11 cellular contexts compared by ENCODE assay signal in the genomic region with DNA sequence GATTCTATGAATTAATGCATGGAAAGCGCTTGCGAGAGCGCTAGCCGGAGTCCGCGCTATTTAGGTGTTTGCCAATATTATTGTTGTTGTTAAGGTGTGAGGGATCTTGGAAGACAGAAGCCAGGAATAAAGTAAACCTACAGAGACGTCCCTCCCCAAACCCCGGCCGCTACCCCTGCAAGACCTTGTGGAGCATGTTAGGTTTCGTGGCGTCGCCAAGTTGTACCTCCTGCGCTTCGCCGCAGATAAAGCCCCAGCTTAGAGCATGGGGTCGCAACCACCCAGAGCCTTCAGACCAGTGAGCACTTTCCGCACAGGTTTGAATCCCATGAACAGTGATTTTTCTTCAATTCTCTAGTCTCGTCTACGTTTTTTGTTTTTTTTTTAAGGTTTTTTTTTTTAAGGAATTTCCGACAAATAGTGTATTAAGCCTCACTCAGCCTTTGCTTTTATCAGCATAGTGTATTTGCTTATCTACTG. TPM values are rescaled to one million over a fixed set of nuclear protein-coding genes. Genes with fewer than 3 reads are reported as not detected.
DNase-seq lines count a peak whose midpoint lies in the region; ATAC-seq, FAIRE-seq and TF ChIP-seq lines count a peak whose summit lies in the region.
"Had no signal": no experiment of that assay in that cellular context is flagged by ENCODE, and none has a peak within 500 bp of the region (broad histone marks: within the 10 kb centered on the region; RNA-seq: fewer than 3 reads in every experiment).

No MANE protein-coding gene starts in this region.

- no peak overlapping the region for H3K23ac ChIP-seq in mesendoderm (ENCODE audit: low read length)

- H3K56ac ChIP-seq in mesendoderm (ENCODE audit: low read length): peak overlapping the region; percentile 75

- H2BK5ac ChIP-seq in mesendoderm (ENCODE audit: low read length): no peak overlapping the region

- no peak overlapping the region for H3K27ac Mint-ChIP-seq in stimulated activated naive CD8-positive, alpha-beta T cell treated with anti-CD3 and anti-CD28 coated beads, Interleukin-15, Interleukin-2, amounts not matched to agents 100 ng/mL and 50 ng/mL, for 24 hours

- CTCF ChIA-PET in K562 (lab: Yijun Ruan, JAX; ENCODE audit: low intra/inter-chr PET ratio): no interaction called here

- H3K27me3 Mint-ChIP-seq in stimulated activated naive CD8-positive, alpha-beta T cell treated with anti-CD3 and anti-CD28 coated beads, Interleukin-15, Interleukin-2, amounts not matched to agents 100 ng/mL and 50 ng/mL, for 24 hours: peaks cover 90% of the 10 kb centered on the region

- no peak for DNase-seq in stimulated activated naive CD8-positive, alpha-beta T cell treated with anti-CD3 and anti-CD28 coated beads, Interleukin-15, Interleukin-2, amounts not matched to agents 100 U/mL and 50 U/mL, for 24 hours
- no peak for DNase-seq in K562 (ENCODE audit: extremely low read depth in 1 of 4, low spot score in 3 of 4)
- DNase-seq in mesendoderm: peak; percentile 65
- no peak for DNase-seq in NCI-H2171 treated with DMSO at 0.1 percent for 48 hours (lab: John Stamatoyannopoulos, UW)
- no peak for DNase-seq in NCI-H2029 treated with DMSO at 0.1 percent for 48 hours (lab: John Stamatoyannopoulos, UW)
- no peak for DNase-seq in UCSD-AML1 (lab: John Stamatoyannopoulos, UW; ENCODE audit: unreplicated experiment)
- DNase-seq: DMS79 had no signal

- no peak for FAIRE-seq in K562 (lab: Jason Lieb, UNC)
- FAIRE-seq: H54 had no signal

- 88% methylated on average over 20 of the region's 20 CpGs for WGBS in K562 (ENCODE audit: insufficient coverage, low coverage, missing lambda C conversion rate)
- no CpG with 5 or more reads among the region's 20 CpGs for WGBS in mesendoderm (ENCODE audit: extremely low coverage, insufficient coverage, low lambda C conversion rate)

- H2BK15ac ChIP-seq in mesendoderm (replicated peaks; ENCODE audit: low read depth): no peak overlapping the region

- H3K9ac ChIP-seq in K562 (ENCODE audit: insufficient read depth in 1 of 2, low read depth in 2 of 2, low read length in 2 of 2) (no peak overlapping the region), mesendoderm (ENCODE audit: low read length) (peak overlapping the region; percentile 64)

- in situ Hi-C loops in K562 (cut with MboI): no loop called here

- H3K4me1 ChIP-seq in K562 (replicated peaks in 1 of 2; ENCODE audit: control insufficient read depth in 2 of 2, insufficient read depth in 2 of 2, low read length in 2 of 2): peaks cover 9 to 10% of the 10 kb centered on the region in 2 experiments
- H3K4me1 ChIP-seq in mesendoderm (ENCODE audit: control insufficient read depth, low read depth, low read length): peaks cover 2% of the 10 kb centered on the region

- no TSS peak for BruUV-seq in K562 (replicated peaks; lab: Mats Ljungman, UMichigan)

- H2BK120ac ChIP-seq in mesendoderm (ENCODE audit: low read depth, low read length): no peak overlapping the region

- no peak overlapping the region for H4K5ac ChIP-seq in mesendoderm (ENCODE audit: low read length)

- no peaks in the 10 kb centered on the region for H4K20me1 ChIP-seq in K562 (replicated peaks; ENCODE audit: control insufficient read depth, insufficient read depth, low read length)

- H3K27ac ChIP-seq in K562 (ENCODE audit: extremely low read depth, low read depth, low read length) (no peak overlapping the region), mesendoderm (ENCODE audit: low read depth, low read length) (no peak overlapping the region)

- no peak overlapping the region for H3K4ac ChIP-seq in mesendoderm (ENCODE audit: low read depth, low read length)

- no peaks in the 10 kb centered on the region for H3K36me3 ChIP-seq in K562 (ENCODE audit: control insufficient read depth, insufficient read depth, low read length)
- no peaks in the 10 kb centered on the region for H3K36me3 ChIP-seq in mesendoderm (ENCODE audit: control insufficient read depth, insufficient read depth, low read length)

- peaks cover 31% of the 10 kb centered on the region for H3K4me1 Mint-ChIP-seq in stimulated activated naive CD8-positive, alpha-beta T cell treated with anti-CD3 and anti-CD28 coated beads, Interleukin-15, Interleukin-2, amounts not matched to agents 100 ng/mL and 50 ng/mL, for 24 hours (ENCODE audit: low read depth)

- H3K4me3 ChIP-seq in K562 (no peak overlapping the region), mesendoderm (ENCODE audit: low read length) (peak overlapping the region; percentile 53)

- no peak for TF ChIP-seq POLR2A in K562 (conservative IDR thresholded peaks at IDR 0.05)

- H3K79me2 ChIP-seq in K562 (ENCODE audit: control insufficient read depth, insufficient read depth, low read length) (no peaks in the 10 kb centered on the region), mesendoderm (ENCODE audit: control insufficient read depth, insufficient read depth, low read length) (no peaks in the 10 kb centered on the region)

- TF ChIP-seq RAD21 in K562 (CRISPR knock-in tag; conservative IDR thresholded peaks at IDR 0.05 in 1 of 2, IDR thresholded peaks at IDR 0.05 in 1 of 2): no peak

- no peaks in the 10 kb centered on the region for H3K79me1 ChIP-seq in mesendoderm (ENCODE audit: low read length)

- H4K8ac ChIP-seq in mesendoderm (ENCODE audit: low read depth, low read length): no peak overlapping the region

- no peak for TF ChIP-seq CTCF in K562 (IDR thresholded peaks at IDR 0.05 in 2 of 3, conservative IDR thresholded peaks at IDR 0.05 in 1 of 3; ENCODE audit: insufficient read depth in 2 of 3, low read depth in 1 of 3, low read length in 3 of 3)

- no peak for ATAC-seq in stimulated activated naive CD8-positive, alpha-beta T cell treated with anti-CD3 and anti-CD28 coated beads, Interleukin-15, Interleukin-2, amounts not matched to agents 100 U/mL and 50 U/mL, for 24 hours
- ATAC-seq in K562: no peak
- ATAC-seq in HG03521 (IDR thresholded peaks at IDR 0.05; ENCODE audit: unreplicated experiment): no peak

- peaks cover 5% of the 10 kb centered on the region; the same call in 1 of the 2 replicates for H3K9me3 ChIP-seq in K562 (replicated peaks; ENCODE audit: control insufficient read depth, insufficient read depth, low read depth, low read length)

- H3K4me3 Mint-ChIP-seq in stimulated activated naive CD8-positive, alpha-beta T cell treated with anti-CD3 and anti-CD28 coated beads, Interleukin-15, Interleukin-2, amounts not matched to agents 100 ng/mL and 50 ng/mL, for 24 hours: peak overlapping the region; percentile 83

- H3K36me3 Mint-ChIP-seq in stimulated activated naive CD8-positive, alpha-beta T cell treated with anti-CD3 and anti-CD28 coated beads, Interleukin-15, Interleukin-2, amounts not matched to agents 100 ng/mL and 50 ng/mL, for 24 hours (ENCODE audit: low read depth): peaks cover 14% of the 10 kb centered on the region

- H3K27me3 ChIP-seq in K562 (ENCODE audit: control insufficient read depth in 2 of 2, insufficient read depth in 2 of 2, low read length in 2 of 2) (no peaks in the 10 kb centered on the region), mesendoderm (ENCODE audit: insufficient read depth, low read length, poor library complexity) (peaks cover 26% of the 10 kb centered on the region)

- H2AK5ac ChIP-seq in mesendoderm (ENCODE audit: low read length): no peak overlapping the region

- peaks cover 14% of the 10 kb centered on the region for H3K9me3 Mint-ChIP-seq in stimulated activated naive CD8-positive, alpha-beta T cell treated with anti-CD3 and anti-CD28 coated beads, Interleukin-15, Interleukin-2, amounts not matched to agents 100 ng/mL and 50 ng/mL, for 24 hours

- POLR2A ChIA-PET in K562 (lab: Yijun Ruan, JAX): no interaction called here

- no peak overlapping the region for H2AFZ ChIP-seq in K562 (ENCODE audit: low read depth, low read length)

- intact Hi-C loops in K562 (cut with micrococcal nuclease): no loop called here

- no peak overlapping the region for H3K18ac ChIP-seq in mesendoderm (ENCODE audit: low read length)

- H3K9me1 ChIP-seq in K562 (ENCODE audit: control insufficient read depth, insufficient read depth, low read length): no peaks in the 10 kb centered on the region

- TF ChIP-seq EP300 in K562 (IDR thresholded peaks at IDR 0.05; ENCODE audit: low read length): no peak

- H3K4me2 ChIP-seq in K562 (ENCODE audit: insufficient read depth, low read length) (no peak overlapping the region), mesendoderm (ENCODE audit: low read length) (peak overlapping the region; percentile 96)

RNA-seq across cellular contexts. Expression of a gene that starts 16.9 kb away (rescaled TPM):
- 65.9 and 101 TPM in 2 replicates for total RNA-seq in K562 (2011; cell fraction: chromatin; rRNA removed; ENCODE audit: low replicate concordance)
- 43.7 and 45.8 TPM in 2 replicates for total RNA-seq in K562 (2011; cell fraction: nucleolus; rRNA removed)
- total RNA-seq in K562 (2011; cell fraction: nucleoplasm; rRNA removed): 68.6 and 101 TPM in 2 replicates
- total RNA-seq in K562 (2014; rRNA removed) (18.4 and 19.0 TPM in 2 replicates), K562 (2014; rRNA removed; fragmentation: Illumina TruSeq; extraction: Trizol) (31.4 and 37.4 TPM in 2 replicates), K562 (2015; rRNA removed; fragmentation: Illumina TruSeq; extraction: Trizol) (26.0 and 28.7 TPM in 2 replicates), K562 (2021) (19.0 and 22.3 TPM in 2 replicates)
- polyA plus RNA-seq in K562 (2011; rRNA removed) (48.9 and 59.9 TPM in 2 replicates), K562 (2014; fragmentation: Illumina TruSeq; extraction: Trizol) (31.8 and 32.5 TPM in 2 replicates), K562 (2014; fragmentation: Nextera tagmentation; extraction: Ambion mirVana) (10 to 100 TPM; 18.8 to 20.0 TPM), K562 (2014; rRNA removed) (30.4 and 35.2 TPM in 2 replicates)
- 16.3 and 40.6 TPM in 2 replicates for polyA plus RNA-seq in K562 (2011; cell fraction: cytosol; rRNA removed)
- polyA plus RNA-seq in K562 (2011; cell fraction: nucleus; rRNA removed): 55.3 and 65.2 TPM in 2 replicates
- polyA plus RNA-seq in K562 (2012): 15.5 and 25.6 TPM in 2 replicates
- polyA minus RNA-seq in K562 (2011; rRNA and poly(A)+ RNA removed): 49.6 and 64.4 TPM in 2 replicates
- 10.6 and 10.9 TPM in 2 replicates for polyA minus RNA-seq in K562 (2011; cell fraction: cytosol; rRNA and poly(A)+ RNA removed)
- polyA minus RNA-seq in K562 (2011; cell fraction: nucleus; rRNA and poly(A)+ RNA removed): 28.3 and 55.3 TPM in 2 replicates
- 9.2 TPM for polyA plus RNA-seq in mesendoderm (2013, experiment 1 of 2)
- 8.6 TPM for polyA plus RNA-seq in mesendoderm (2013, experiment 2 of 2)

RNA-seq across cellular contexts. Expression of a gene that starts 43.8 kb away (rescaled TPM):
- 4.0 and 6.2 TPM in 2 replicates for total RNA-seq in K562 (2011; cell fraction: chromatin; rRNA removed; ENCODE audit: low replicate concordance)
- 4.7 and 5.1 TPM in 2 replicates for total RNA-seq in K562 (2011; cell fraction: nucleolus; rRNA removed)
- 3.3 and 4.5 TPM in 2 replicates for total RNA-seq in K562 (2011; cell fraction: nucleoplasm; rRNA removed)
- total RNA-seq in K562 (2014; rRNA removed) (3.8 and 4.7 TPM in 2 replicates), K562 (2014; rRNA removed; fragmentation: Illumina TruSeq; extraction: Trizol) (5.0 and 5.9 TPM in 2 replicates), K562 (2015; rRNA removed; fragmentation: Illumina TruSeq; extraction: Trizol) (5.3 and 6.4 TPM in 2 replicates), K562 (2021) (4.2 and 5.1 TPM in 2 replicates)
- polyA plus RNA-seq in K562 (2011; rRNA removed) (4.6 and 5.3 TPM in 2 replicates), K562 (2014; fragmentation: Illumina TruSeq; extraction: Trizol) (4.9 and 5.0 TPM in 2 replicates), K562 (2014; fragmentation: Nextera tagmentation; extraction: Ambion mirVana) (1 to 10 TPM; 1.2 to 1.6 TPM), K562 (2014; rRNA removed) (4.1 and 4.7 TPM in 2 replicates)
- polyA plus RNA-seq in K562 (2011; cell fraction: cytosol; rRNA removed): 1.4 and 2.2 TPM in 2 replicates
- 4.4 and 4.9 TPM in 2 replicates for polyA plus RNA-seq in K562 (2011; cell fraction: nucleus; rRNA removed)
- polyA plus RNA-seq in K562 (2012): 3.3 and 3.6 TPM in 2 replicates
- polyA minus RNA-seq in K562 (2011; rRNA and poly(A)+ RNA removed): 5.1 and 8.8 TPM in 2 replicates
- 2.2 and 2.8 TPM in 2 replicates for polyA minus RNA-seq in K562 (2011; cell fraction: cytosol; rRNA and poly(A)+ RNA removed)
- polyA minus RNA-seq in K562 (2011; cell fraction: nucleus; rRNA and poly(A)+ RNA removed): 3.0 and 4.8 TPM in 2 replicates
- polyA plus RNA-seq in mesendoderm (2013, experiment 1 of 2): 3.1 TPM
- polyA plus RNA-seq in mesendoderm (2013, experiment 2 of 2): 3.3 TPM

RNA-seq across cellular contexts. Expression of a gene that starts 50.9 kb away (rescaled TPM):
- total RNA-seq in K562 (2011; cell fraction: chromatin; rRNA removed; ENCODE audit: low replicate concordance): not detected in 2 replicates
- not detected in 2 replicates for total RNA-seq in K562 (2011; cell fraction: nucleolus; rRNA removed)
- total RNA-seq in K562 (2011; cell fraction: nucleoplasm; rRNA removed): not detected in 2 replicates
- total RNA-seq in K562 (2014; rRNA removed): not detected in 2 replicates
- not detected in 2 replicates for total RNA-seq in K562 (2014; rRNA removed; fragmentation: Illumina TruSeq; extraction: Trizol)
- not detected in 2 replicates for total RNA-seq in K562 (2015; rRNA removed; fragmentation: Illumina TruSeq; extraction: Trizol)
- total RNA-seq in K562 (2021): not detected in 2 replicates
- not detected in 2 replicates for polyA plus RNA-seq in K562 (2011; rRNA removed)
- not detected in 2 replicates for polyA plus RNA-seq in K562 (2011; cell fraction: cytosol; rRNA removed)
- polyA plus RNA-seq in K562 (2011; cell fraction: nucleus; rRNA removed): not detected in 2 replicates
- 0.06 TPM in 1 of 2 replicates, not detected in the other for polyA plus RNA-seq in K562 (2012)
- polyA plus RNA-seq in K562 (2014; fragmentation: Illumina TruSeq; extraction: Trizol): not detected in 2 replicates
- not detected for polyA plus RNA-seq in K562 (2014; fragmentation: Nextera tagmentation; extraction: Ambion mirVana)
- not detected in 2 replicates for polyA plus RNA-seq in K562 (2014; rRNA removed)
- polyA minus RNA-seq in K562 (2011; rRNA and poly(A)+ RNA removed): not detected in 2 replicates
- not detected in 2 replicates for polyA minus RNA-seq in K562 (2011; cell fraction: cytosol; rRNA and poly(A)+ RNA removed)
- polyA minus RNA-seq in K562 (2011; cell fraction: nucleus; rRNA and poly(A)+ RNA removed): not detected in 2 replicates
- polyA plus RNA-seq in mesendoderm (2013, experiment 1 of 2): 0.17 TPM
- 0.07 TPM for polyA plus RNA-seq in mesendoderm (2013, experiment 2 of 2)
- total RNA-seq: LHCN-M2 had no signal

RNA-seq across cellular contexts. Expression of a gene that starts 58.7 kb away (rescaled TPM):
- 33.0 and 48.0 TPM in 2 replicates for total RNA-seq in K562 (2011; cell fraction: chromatin; rRNA removed; ENCODE audit: low replicate concordance)
- total RNA-seq in K562 (2011; cell fraction: nucleolus; rRNA removed): 7.7 and 9.1 TPM in 2 replicates
- total RNA-seq in K562 (2011; cell fraction: nucleoplasm; rRNA removed): 11.8 and 13.1 TPM in 2 replicates
- total RNA-seq in K562 (2014; rRNA removed): 5.4 and 5.9 TPM in 2 replicates
- 10.5 and 10.7 TPM in 2 replicates for total RNA-seq in K562 (2014; rRNA removed; fragmentation: Illumina TruSeq; extraction: Trizol)
- total RNA-seq in K562 (2015; rRNA removed; fragmentation: Illumina TruSeq; extraction: Trizol): 10.7 and 11.0 TPM in 2 replicates
- total RNA-seq in K562 (2021): 6.1 and 6.9 TPM in 2 replicates
- 14.2 and 14.6 TPM in 2 replicates for polyA plus RNA-seq in K562 (2011; rRNA removed)
- polyA plus RNA-seq in K562 (2011; cell fraction: cytosol; rRNA removed): 2.7 and 6.0 TPM in 2 replicates
- polyA plus RNA-seq in K562 (2011; cell fraction: nucleus; rRNA removed): 25.1 and 33.9 TPM in 2 replicates
- polyA plus RNA-seq in K562 (2012): 7.0 and 10.4 TPM in 2 replicates
- polyA plus RNA-seq in K562 (2014; fragmentation: Illumina TruSeq; extraction: Trizol): 12.2 and 12.4 TPM in 2 replicates
- 10 to 100 TPM in 1 of 2 experiments, 1 to 10 TPM in 1; 7.3 to 12.8 TPM for polyA plus RNA-seq in K562 (2014; fragmentation: Nextera tagmentation; extraction: Ambion mirVana)
- polyA plus RNA-seq in K562 (2014; rRNA removed): 6.4 and 8.4 TPM in 2 replicates
- polyA minus RNA-seq in K562 (2011; rRNA and poly(A)+ RNA removed): 19.5 and 25.0 TPM in 2 replicates
- polyA minus RNA-seq in K562 (2011; cell fraction: cytosol; rRNA and poly(A)+ RNA removed): 2.3 and 3.2 TPM in 2 replicates
- 7.3 and 16.6 TPM in 2 replicates for polyA minus RNA-seq in K562 (2011; cell fraction: nucleus; rRNA and poly(A)+ RNA removed)
- 8.0 TPM for polyA plus RNA-seq in mesendoderm (2013, experiment 1 of 2)
- 8.4 TPM for polyA plus RNA-seq in mesendoderm (2013, experiment 2 of 2)
